Comparison of ENCODE assay signal across 8 cellular contexts in genomic region chr13:48304132-48304876, GRCh38. TPM values are rescaled to one million over a fixed set of nuclear protein-coding genes. Genes with fewer than 3 reads are reported as not detected.
A peak's percentile ranks its signal among the peaks of the same experiment; 100 is the strongest.
DNase-seq lines count a peak whose midpoint lies in the region; ATAC-seq and TF ChIP-seq lines count a peak whose summit lies in the region.

No MANE protein-coding gene starts in this region.

- H3K4me1 Mint-ChIP-seq in WTC11 = peaks cover 13% of the 10 kb centered on the region

- 0 out of 2 replicates have a peak, but pooled peaks cover 3% of the 10 kb centered on the region for H3K27me3 Mint-ChIP-seq in WTC11 (ENCODE audit: low read depth)

- no peaks in the 10 kb centered on the region for H3K9me3 ChIP-seq in GM23248 (ENCODE audit: low read depth)
- H3K9me3 ChIP-seq in muscle layer of colon (ENCODE audit: low read length) = no peaks in the 10 kb centered on the region

- peak overlapping the region; percentile 85 for H3K4me3 Mint-ChIP-seq in WTC11

- H3K4me1 ChIP-seq in GM23248 (ENCODE audit: insufficient read depth) (peaks cover 21% of the 10 kb centered on the region), muscle layer of colon (ENCODE audit: insufficient read depth, low read length) (peaks cover 22% of the 10 kb centered on the region)

- 1 to 3% methylated on average over 33 to 37 of the region's 37 CpGs for WGBS in GM23248 (ENCODE audit: low coverage in 1 of 2, low lambda C conversion rate in 2 of 2, missing lambda C conversion rate in 2 of 2), 2 experiments

- CTCF ChIA-PET in WTC11 (lab: Charles Lee) = no interaction called here

- peaks cover 13% of the 10 kb centered on the region for H3F3A ChIP-seq in GM23248 (ENCODE audit: insufficient read depth)

- H3K4me2 ChIP-seq in GM23248 (ENCODE audit: unreplicated experiment) = peak overlapping the region; percentile 85

- H3K27ac ChIP-seq in GM23248 (peak overlapping the region; percentile 98), muscle layer of colon (ENCODE audit: low read depth, low read length) (peak overlapping the region; percentile 98)

- no peaks in the 10 kb centered on the region for H3K9me3 Mint-ChIP-seq in WTC11

- H3K9ac ChIP-seq in GM23248 (peak overlapping the region; percentile 98), muscle layer of colon (ENCODE audit: low read length) (peak overlapping the region; percentile 70)

- H3K27ac Mint-ChIP-seq in WTC11 = 0 out of 2 replicates have a peak overlapping the region, but pooled peaks have one; percentile 74

- POLR2A ChIA-PET in WTC11 (lab: Charles Lee) = interaction anchor here (0.6 kb wide), 1 partner anchor 216 kb away, joined by 4 read pairs; no protein-coding TSS in a partner anchor

- H4K20me1 ChIP-seq in GM23248 (ENCODE audit: insufficient read depth) = no peaks in the 10 kb centered on the region

- H2AFZ ChIP-seq in GM23248 = peak overlapping the region; percentile 90

- no peaks in the 10 kb centered on the region for H3K9me2 ChIP-seq in GM23248 (ENCODE audit: insufficient read depth)

- H3K36me3 Mint-ChIP-seq in WTC11 = no peaks in the 10 kb centered on the region; the same call in 1 of the 2 replicates

- H3K36me3 ChIP-seq in GM23248 (ENCODE audit: low read depth) = peaks cover 11% of the 10 kb centered on the region
- H3K36me3 ChIP-seq in muscle layer of colon (ENCODE audit: insufficient read depth, low read length) = no peaks in the 10 kb centered on the region

- H3K27me3 ChIP-seq in GM23248 (replicated peaks; ENCODE audit: insufficient read depth) = no peaks in the 10 kb centered on the region
- H3K27me3 ChIP-seq in muscle layer of colon (ENCODE audit: control insufficient read depth in 1 of 2, insufficient read depth in 2 of 2, low read length in 2 of 2) = no peaks in the 10 kb centered on the region

- H3K4me3 ChIP-seq in GM23248 = peak overlapping the region; percentile 82
- H3K4me3 ChIP-seq in Jurkat, Clone E6-1 (ENCODE audit: low read length) = peak overlapping the region; percentile 92
- peak overlapping the region; percentile 91 to 93 for H3K4me3 ChIP-seq in muscle layer of colon (ENCODE audit: low read depth in 1 of 2, low read length in 2 of 2)

- ATAC-seq in WTC11 (no peak), esophagus mucosa (peak; percentile 35)

- peak; percentile 33 for DNase-seq in 8988T
- DNase-seq in GF-D8 (lab: John Stamatoyannopoulos, UW) = peak; percentile 48
- DNase-seq in GM23248 = peak; percentile 70
- peak; percentile 48 for DNase-seq in Jurkat, Clone E6-1 (ENCODE audit: low read depth, low spot score)
- DNase-seq in WTC11 (ENCODE audit: low spot score) = peak; percentile 23
- no peak for DNase-seq in effector CD4-positive, alpha-beta T cell

- in situ Hi-C loops in GM23248 (cut with MboI) = no loop called here

- no peak for TF ChIP-seq CTCF in WTC11 (IDR thresholded peaks at IDR 0.05)

- peaks cover 56% of the 10 kb centered on the region for H3K79me2 ChIP-seq in GM23248 (ENCODE audit: insufficient read depth)

TF ChIP-seq in WTC11, 78 proteins besides CTCF, POLR2A, EP300 and RAD21:
- TF ChIP-seq TP53 (CRISPR knock-in tag; IDR thresholded peaks at IDR 0.05) (0 out of 2 replicates have a peak, but pooled peaks have one; percentile 5), ATF2 (CRISPR knock-in tag; IDR thresholded peaks at IDR 0.05; ENCODE audit: borderline replicate concordance, low read depth) (no peak)

RNA-seq across cellular contexts. Expression of gene RB1, which starts 0.8 kb away (rescaled TPM):
- 31.0 and 39.5 TPM in 2 replicates for total RNA-seq in GM23248 (2014; rRNA removed; shearing (Covaris generic))
- polyA plus RNA-seq in GM23248 (2016; fragmentation: Nextera tagmentation; extraction: Ambion mirVana) = 24.5 and 25.5 TPM in 2 replicates
- 85.9 TPM for polyA plus RNA-seq in Jurkat, Clone E6-1 (2012; ENCODE audit: insufficient read depth, insufficient read length)
- total RNA-seq in WTC11 (2021) (18.4 to 22.0 TPM (median 18.8 TPM) in 3 replicates), esophagus mucosa (36.1 TPM)
